Comparison of ENCODE assay signal across 2 cellular contexts in the genomic region with DNA sequence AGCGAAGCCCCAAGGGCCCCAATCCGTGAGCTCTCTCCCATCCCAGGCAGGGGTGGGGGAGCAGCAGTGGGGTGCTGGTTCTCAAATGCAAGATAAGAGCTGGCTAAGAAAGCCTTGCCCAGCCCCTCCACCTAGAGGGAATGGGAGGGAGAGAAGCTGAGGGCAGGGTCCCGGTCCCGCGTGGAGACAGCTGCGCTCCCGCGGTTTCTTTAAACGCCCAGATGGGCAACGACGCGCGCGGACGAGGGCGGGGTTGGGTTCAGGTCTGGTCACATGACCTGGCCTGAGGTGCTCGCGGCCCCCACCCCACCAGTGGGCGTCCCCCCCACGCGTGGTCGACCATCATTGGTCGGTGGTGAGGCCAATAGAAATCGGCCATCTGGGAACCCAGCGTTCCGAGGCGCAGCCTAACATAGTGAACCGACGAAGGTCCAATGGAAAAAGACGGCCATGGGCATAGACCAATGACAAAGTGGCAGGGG.
TF ChIP-seq lines count a peak whose summit lies in the region.

No MANE protein-coding gene starts in this region.

TF ChIP-seq in IMR-90, 13 proteins besides CTCF, POLR2A, EP300 and RAD21:
- TF ChIP-seq MAFK (IDR thresholded peaks at IDR 0.05; ENCODE audit: low read depth, low read length) (no peak), NFE2L2 (IDR thresholded peaks at IDR 0.05; ENCODE audit: low read depth, low read length) (no peak), MXI1 (IDR thresholded peaks at IDR 0.05; ENCODE audit: borderline replicate concordance, low read depth, low read length) (peak; percentile 93), CEBPB (IDR thresholded peaks at IDR 0.05; ENCODE audit: low read depth, low read length) (no peak), SMC3 (IDR thresholded peaks at IDR 0.05; ENCODE audit: low read depth, low read length) (no peak), RCOR1 (IDR thresholded peaks at IDR 0.05; ENCODE audit: insufficient replicate concordance, low read length) (peak; percentile 66), RFX5 (IDR thresholded peaks at IDR 0.05; ENCODE audit: low read depth, low read length) (no peak), MAZ (IDR thresholded peaks at IDR 0.05; ENCODE audit: borderline replicate concordance, low read depth, low read length) (peak; percentile 100), CHD1 (IDR thresholded peaks at IDR 0.05; ENCODE audit: low read depth, low read length) (no peak), BHLHE40 (IDR thresholded peaks at IDR 0.05; ENCODE audit: low read depth, low read length) (no peak), FOS (IDR thresholded peaks at IDR 0.05; ENCODE audit: low read depth, low read length) (peak; percentile 61; the same call in 1 of the 2 replicates)
- TF ChIP-seq, protein P1, sequence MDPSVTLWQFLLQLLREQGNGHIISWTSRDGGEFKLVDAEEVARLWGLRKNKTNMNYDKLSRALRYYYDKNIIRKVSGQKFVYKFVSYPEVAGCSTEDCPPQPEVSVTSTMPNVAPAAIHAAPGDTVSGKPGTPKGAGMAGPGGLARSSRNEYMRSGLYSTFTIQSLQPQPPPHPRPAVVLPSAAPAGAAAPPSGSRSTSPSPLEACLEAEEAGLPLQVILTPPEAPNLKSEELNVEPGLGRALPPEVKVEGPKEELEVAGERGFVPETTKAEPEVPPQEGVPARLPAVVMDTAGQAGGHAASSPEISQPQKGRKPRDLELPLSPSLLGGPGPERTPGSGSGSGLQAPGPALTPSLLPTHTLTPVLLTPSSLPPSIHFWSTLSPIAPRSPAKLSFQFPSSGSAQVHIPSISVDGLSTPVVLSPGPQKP (IDR thresholded peaks at IDR 0.05; ENCODE audit: borderline replicate concordance, low read depth, low read length): no peak
- TF ChIP-seq, protein P2, sequence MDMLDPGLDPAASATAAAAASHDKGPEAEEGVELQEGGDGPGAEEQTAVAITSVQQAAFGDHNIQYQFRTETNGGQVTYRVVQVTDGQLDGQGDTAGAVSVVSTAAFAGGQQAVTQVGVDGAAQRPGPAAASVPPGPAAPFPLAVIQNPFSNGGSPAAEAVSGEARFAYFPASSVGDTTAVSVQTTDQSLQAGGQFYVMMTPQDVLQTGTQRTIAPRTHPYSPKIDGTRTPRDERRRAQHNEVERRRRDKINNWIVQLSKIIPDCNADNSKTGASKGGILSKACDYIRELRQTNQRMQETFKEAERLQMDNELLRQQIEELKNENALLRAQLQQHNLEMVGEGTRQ (IDR thresholded peaks at IDR 0.05; ENCODE audit: low read depth, low read length): peak; percentile 93

TF ChIP-seq in endothelial cell of umbilical vein, 7 proteins besides CTCF, POLR2A, EP300 and RAD21:
- no peak for TF ChIP-seq EZH2 (IDR thresholded peaks at IDR 0.05; ENCODE audit: borderline replicate concordance, low read depth, low read length, severe bottlenecking)
- no peak for TF ChIP-seq FOS (IDR thresholded peaks at IDR 0.05; ENCODE audit: borderline replicate concordance, insufficient read depth, low read length)
- no peak for TF ChIP-seq POLR2AphosphoS5 (IDR thresholded peaks at IDR 0.05; ENCODE audit: insufficient read depth, low read depth, low read length)
- no peak for TF ChIP-seq JUN (IDR thresholded peaks at IDR 0.05; ENCODE audit: borderline replicate concordance, insufficient read depth, insufficient read length, low read depth)
- TF ChIP-seq GATA2 (IDR thresholded peaks at IDR 0.05; ENCODE audit: insufficient read depth, insufficient read length, low read depth, low read length): no peak
- TF ChIP-seq, protein P3, sequence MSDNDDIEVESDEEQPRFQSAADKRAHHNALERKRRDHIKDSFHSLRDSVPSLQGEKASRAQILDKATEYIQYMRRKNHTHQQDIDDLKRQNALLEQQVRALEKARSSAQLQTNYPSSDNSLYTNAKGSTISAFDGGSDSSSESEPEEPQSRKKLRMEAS (IDR thresholded peaks at IDR 0.05; ENCODE audit: insufficient read depth, insufficient read length): peak; percentile 84
